ENCODE assay signal across 8 cellular contexts in genomic region chr2:156434461-156435291, GRCh38. TPM values are rescaled to one million over a fixed set of nuclear protein-coding genes. Genes with fewer than 3 reads are reported as not detected.
DNase-seq lines count a peak whose midpoint lies in the region; ATAC-seq and TF ChIP-seq lines count a peak whose summit lies in the region.

No MANE protein-coding gene starts in this region.

- H3K27ac ChIP-seq in CD4-positive, CD25-positive, alpha-beta regulatory T cell (ENCODE audit: insufficient read depth, low read length, poor library complexity, severe bottlenecking) = peak overlapping the region; percentile 75
- peak overlapping the region; percentile 95 for H3K27ac ChIP-seq in PC-9
- no peak overlapping the region for H3K27ac ChIP-seq in neural progenitor cell

- CTCF ChIA-PET in PC-9 (lab: Charles Lee) = no interaction called here

- intact Hi-C loops in PC-9 (cut with micrococcal nuclease; ENCODE audit: unreplicated experiment) = loop anchor here (1.0 kb wide), 1 partner anchor 38 kb away; no protein-coding TSS in a partner anchor

- H3K4me2 ChIP-seq in PC-9 (peak overlapping the region; percentile 93), neural progenitor cell (peak overlapping the region; percentile 87)

- H3K36me3 ChIP-seq in CD4-positive, CD25-positive, alpha-beta regulatory T cell (ENCODE audit: control insufficient read depth, insufficient read depth, low read length) = no peaks in the 10 kb centered on the region
- H3K36me3 ChIP-seq in PC-9 (ENCODE audit: low read depth) (no peaks in the 10 kb centered on the region), neural progenitor cell (no peaks in the 10 kb centered on the region)

- no peaks in the 10 kb centered on the region for H3K27me3 ChIP-seq in CD4-positive, CD25-positive, alpha-beta regulatory T cell (ENCODE audit: control insufficient read depth, insufficient read depth, low read length)
- no peaks in the 10 kb centered on the region for H3K27me3 ChIP-seq in PC-9 (ENCODE audit: insufficient read depth, low read depth)
- no peaks in the 10 kb centered on the region for H3K27me3 ChIP-seq in neural progenitor cell

- H3K27me3 Mint-ChIP-seq in CD4-positive, CD25-positive, alpha-beta regulatory T cell = no peaks in the 10 kb centered on the region
- H3K27me3 Mint-ChIP-seq in effector memory CD8-positive, alpha-beta T cell = no peaks in the 10 kb centered on the region
- peaks cover 8% of the 10 kb centered on the region for H3K27me3 Mint-ChIP-seq in neural progenitor cell (ENCODE audit: insufficient read depth, low read depth)

- H3K79me2 ChIP-seq in PC-9 (ENCODE audit: low read depth) (peaks cover 18% of the 10 kb centered on the region), neural progenitor cell (ENCODE audit: low read depth) (peaks cover 27% of the 10 kb centered on the region)

- H2AFZ ChIP-seq in PC-9 (peak overlapping the region; percentile 93), neural progenitor cell (replicated peaks) (no peak overlapping the region)

- no peak overlapping the region for H3K9ac ChIP-seq in neural progenitor cell

- peaks cover 17% of the 10 kb centered on the region for H3K4me1 ChIP-seq in CD4-positive, CD25-positive, alpha-beta regulatory T cell (ENCODE audit: control insufficient read depth, insufficient read depth, low read length, poor library complexity, severe bottlenecking)
- peaks cover 63% of the 10 kb centered on the region for H3K4me1 ChIP-seq in PC-9 (replicated peaks; ENCODE audit: insufficient read depth)
- H3K4me1 ChIP-seq in neural progenitor cell = peaks cover 28% of the 10 kb centered on the region

- ATAC-seq in CD4-positive, CD25-positive, alpha-beta regulatory T cell (ENCODE audit: low read depth in 2 of 2) = peak; percentile 35 to 48
- ATAC-seq in effector memory CD8-positive, alpha-beta T cell (replicated peaks) = peak; percentile 28
- ATAC-seq in HG03045 (IDR thresholded peaks at IDR 0.05; ENCODE audit: unreplicated experiment) = no peak

- H3F3A ChIP-seq in PC-9 (ENCODE audit: insufficient read depth, low read depth) (peaks cover 28% of the 10 kb centered on the region), neural progenitor cell (ENCODE audit: low read depth) (peaks cover 23% of the 10 kb centered on the region)

- H3K9me3 Mint-ChIP-seq in CD4-positive, CD25-positive, alpha-beta regulatory T cell = peaks cover 0 to 2% (median 0%) of the 10 kb centered on the region in 7 donors
- no peaks in the 10 kb centered on the region for H3K9me3 Mint-ChIP-seq in effector memory CD8-positive, alpha-beta T cell
- H3K9me3 Mint-ChIP-seq in neural progenitor cell = peaks cover 2% of the 10 kb centered on the region

- H3K4me3 ChIP-seq in CD4-positive, CD25-positive, alpha-beta regulatory T cell (ENCODE audit: low read depth, low read length) = no peak overlapping the region
- H3K4me3 ChIP-seq in PC-9 (peak overlapping the region; percentile 65), neural progenitor cell (peak overlapping the region; percentile 50)

- no peaks in the 10 kb centered on the region for H4K20me1 ChIP-seq in PC-9 (ENCODE audit: insufficient read depth)
- no peaks in the 10 kb centered on the region for H4K20me1 ChIP-seq in neural progenitor cell (ENCODE audit: low read depth)

- peaks cover 3% of the 10 kb centered on the region for H3K36me3 Mint-ChIP-seq in CD4-positive, CD25-positive, alpha-beta regulatory T cell
- H3K36me3 Mint-ChIP-seq in effector memory CD8-positive, alpha-beta T cell (ENCODE audit: insufficient read depth) = peaks cover 4% of the 10 kb centered on the region
- peaks cover 2% of the 10 kb centered on the region for H3K36me3 Mint-ChIP-seq in neural progenitor cell

- peak overlapping the region; percentile 77 to 92 (median 82) for H3K4me3 Mint-ChIP-seq in CD4-positive, CD25-positive, alpha-beta regulatory T cell
- H3K4me3 Mint-ChIP-seq in effector memory CD8-positive, alpha-beta T cell = peak overlapping the region; percentile 93 to 95
- H3K4me3 Mint-ChIP-seq in neural progenitor cell = peak overlapping the region; percentile 83

- POLR2A ChIA-PET in PC-9 (lab: Charles Lee; ENCODE audit: unreplicated experiment) = interaction anchor here (0.5 kb wide), 1 partner anchor 33 kb away, joined by 4 read pairs; no protein-coding TSS in a partner anchor

- peak overlapping the region; percentile 55 to 88 (median 70) for H3K27ac Mint-ChIP-seq in CD4-positive, CD25-positive, alpha-beta regulatory T cell
- peak overlapping the region; percentile 7 to 98 for H3K27ac Mint-ChIP-seq in effector memory CD8-positive, alpha-beta T cell
- no peak overlapping the region for H3K27ac Mint-ChIP-seq in neural progenitor cell

- no TSS peak for BruUV-seq in PC-9 (replicated peaks; lab: Mats Ljungman, UMichigan)

- TF ChIP-seq CTCF in PC-9 (conservative IDR thresholded peaks at IDR 0.05) (no peak), neural progenitor cell (IDR thresholded peaks at IDR 0.05) (no peak)

- no peaks in the 10 kb centered on the region for H3K9me2 ChIP-seq in PC-9 (ENCODE audit: insufficient read depth)

- DNase-seq in CD4-positive, CD25-positive, alpha-beta regulatory T cell = peak in 2 of 3 donors; percentile 18 to 38
- peak in 1 of 2 experiments; percentile 38 for DNase-seq in PC-9
- peak in 1 of 3 experiments; percentile 6 for DNase-seq in effector memory CD8-positive, alpha-beta T cell
- peak; percentile 2 for DNase-seq in neural progenitor cell (ENCODE audit: low spot score)
- DNase-seq in activated effector memory CD4-positive, alpha-beta T cell treated with anti-CD3 and anti-CD28 coated beads, Interleukin-2, amount 50 U/mL, for 16 hours = no peak
- no peak for DNase-seq in NCI-H2081 (lab: John Stamatoyannopoulos, UW)
- DNase-seq in NCI-H1092 (lab: John Stamatoyannopoulos, UW) = no peak

- peaks cover 18 to 38% (median 26%) of the 10 kb centered on the region in 4 donors for H3K4me1 Mint-ChIP-seq in CD4-positive, CD25-positive, alpha-beta regulatory T cell
- peaks cover 21 to 27% of the 10 kb centered on the region in 2 donors for H3K4me1 Mint-ChIP-seq in effector memory CD8-positive, alpha-beta T cell (ENCODE audit: low read depth in 2 of 2)
- H3K4me1 Mint-ChIP-seq in neural progenitor cell = peaks cover 18% of the 10 kb centered on the region

- H3K9me3 ChIP-seq in CD4-positive, CD25-positive, alpha-beta regulatory T cell (ENCODE audit: control insufficient read depth in 2 of 2, low read length in 2 of 2) = no peaks in the 10 kb centered on the region
- H3K9me3 ChIP-seq in PC-9 (ENCODE audit: insufficient read depth, low read depth) (no peaks in the 10 kb centered on the region), neural progenitor cell (ENCODE audit: low read depth) (no peaks in the 10 kb centered on the region)

RNA-seq across cellular contexts. Expression of gene GPD2, which starts 1.5 kb away (rescaled TPM):
- total RNA-seq in CD4-positive, CD25-positive, alpha-beta regulatory T cell = 11.3 TPM
- 1 to 10 TPM; 6.0 to 9.8 (median 7.7) TPM for polyA plus RNA-seq in CD4-positive, CD25-positive, alpha-beta regulatory T cell
- total RNA-seq in PC-9 (2021) (47.1 and 67.8 TPM in 2 replicates), neural progenitor cell (ENCODE audit: low replicate concordance) (67.2 and 176 TPM in 2 replicates)

Comparison
In these comparisons a context has a peak if more than half of its experiments do, and no peak if none do; other contexts are left out.
1. DNase-seq: peak in CD4-positive, CD25-positive, alpha-beta regulatory T cell (2 of 3) and neural progenitor cell (single experiment); none in activated effector memory CD4-positive, alpha-beta T cell treated with anti-CD3 and anti-CD28 coated beads, Interleukin-2, amount 50 U/mL, for 16 hours (single experiment), NCI-H2081 (0 of 2) and NCI-H1092 (single experiment).
2. Peak in every context shown above with its lines, with median percentiles within 50 percentile points of each other: H3K4me3 Mint-ChIP-seq.